11 cellular contexts compared by ENCODE assay signal in the genomic region with DNA sequence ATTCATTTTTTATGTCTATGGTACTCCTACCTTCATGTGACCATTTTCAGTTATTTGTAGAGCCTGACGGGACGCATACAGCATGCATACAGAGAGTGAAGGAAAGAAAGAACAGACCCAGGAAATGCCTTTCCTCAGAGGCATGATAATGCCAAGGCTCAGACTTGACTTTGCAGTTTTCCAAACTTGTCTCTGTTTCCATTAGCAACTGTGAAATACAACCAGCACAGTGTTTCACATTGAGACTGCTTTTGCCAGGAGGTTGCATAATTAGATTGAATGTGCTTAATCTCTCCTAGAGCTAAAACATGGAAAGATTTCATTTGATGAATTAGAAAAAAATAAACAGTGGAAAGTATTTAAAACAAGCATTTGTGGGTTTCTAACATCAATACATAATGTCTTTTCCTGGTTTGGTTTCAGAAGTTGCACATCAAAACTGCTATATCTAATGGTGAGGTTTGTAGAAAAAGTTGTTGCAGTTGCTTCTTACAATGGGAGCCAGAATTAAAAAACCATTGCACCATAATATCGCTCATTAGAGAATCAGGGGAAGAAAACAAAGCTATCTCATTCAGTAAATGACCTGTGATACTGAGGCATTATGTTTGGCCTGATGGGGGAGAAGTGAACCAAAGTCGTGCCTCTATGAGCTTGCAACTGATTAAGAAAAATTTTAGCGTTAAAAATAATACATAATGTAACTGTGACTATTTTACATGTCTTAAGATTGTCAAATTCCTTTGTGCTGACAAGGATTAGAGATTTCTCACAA.
DNase-seq lines count a peak whose midpoint lies in the region; ATAC-seq and TF ChIP-seq lines count a peak whose summit lies in the region.
"Had no signal": no experiment of that assay in that cellular context is flagged by ENCODE, and none has a peak within 500 bp of the region (broad histone marks: within the 10 kb centered on the region; RNA-seq: fewer than 3 reads in every experiment).

No MANE protein-coding gene starts in this region.

- no peak overlapping the region for H2BK15ac ChIP-seq in mesendoderm (replicated peaks; ENCODE audit: low read depth)

- TF ChIP-seq CTCF in esophagus muscularis mucosa (IDR thresholded peaks at IDR 0.05) (no peak), thoracic aorta (IDR thresholded peaks at IDR 0.05) (no peak)

- H3K27ac ChIP-seq in SJSA1 = peak overlapping the region; percentile 81
- H3K27ac ChIP-seq in esophagus muscularis mucosa (replicated peaks in 1 of 4) = peak overlapping the region; percentile 77 to 89 (median 84)
- H3K27ac ChIP-seq in mesendoderm (ENCODE audit: low read depth, low read length) = no peak overlapping the region
- peak overlapping the region; percentile 70 to 77 for H3K27ac ChIP-seq in thoracic aorta
- no peak overlapping the region for H3K27ac ChIP-seq in effector memory CD4-positive, alpha-beta T cell (ENCODE audit: insufficient read depth, low read length, poor library complexity, severe bottlenecking)

- H3K4me1 ChIP-seq in SJSA1 (replicated peaks) (peaks cover 29% of the 10 kb centered on the region), esophagus muscularis mucosa (peaks cover 0 to 46% (median 35%) of the 10 kb centered on the region in 4 donors), mesendoderm (ENCODE audit: control insufficient read depth, low read depth, low read length) (peaks cover 3% of the 10 kb centered on the region), thoracic aorta (ENCODE audit: control insufficient read depth in 1 of 2, low read depth in 2 of 2) (peaks cover 8 to 17% of the 10 kb centered on the region in 2 donors)
- no peaks in the 10 kb centered on the region for H3K4me1 ChIP-seq in effector memory CD4-positive, alpha-beta T cell (ENCODE audit: control insufficient read depth, insufficient read depth, low read length, poor library complexity, severe bottlenecking)

- no peak overlapping the region for H3K9ac ChIP-seq in mesendoderm (ENCODE audit: low read length)

- H2BK5ac ChIP-seq in mesendoderm (ENCODE audit: low read length) = no peak overlapping the region

- H3K79me1 ChIP-seq in mesendoderm (ENCODE audit: low read length) = no peaks in the 10 kb centered on the region

- no peak overlapping the region for H3K4ac ChIP-seq in mesendoderm (ENCODE audit: low read depth, low read length)

- H2AK5ac ChIP-seq in mesendoderm (ENCODE audit: low read length) = no peak overlapping the region

- H3K56ac ChIP-seq in mesendoderm (ENCODE audit: low read length) = no peak overlapping the region

- ATAC-seq in thoracic aorta (ENCODE audit: insufficient number of reproducible peaks, low FRiP score, low read depth) (peak; percentile 98), GM18502 (IDR thresholded peaks at IDR 0.05; ENCODE audit: poor library complexity, unreplicated experiment) (no peak)
- ATAC-seq: naive thymus-derived CD4-positive, alpha-beta T cell; Panc1 had no signal

- TF ChIP-seq POLR2A in esophagus muscularis mucosa (IDR thresholded peaks at IDR 0.05; ENCODE audit: low read depth) = no peak

- H3K9me3 ChIP-seq in SJSA1 (replicated peaks) (no peaks in the 10 kb centered on the region), esophagus muscularis mucosa (no peaks in the 10 kb centered on the region), thoracic aorta (no peaks in the 10 kb centered on the region)
- H3K9me3 ChIP-seq in effector memory CD4-positive, alpha-beta T cell (ENCODE audit: control insufficient read depth, low read length) = no peaks in the 10 kb centered on the region

- 38% methylated on average over 5 of the region's 5 CpGs for WGBS in esophagus muscularis mucosa
- no CpG with 5 or more reads among the region's 5 CpGs for whole genome bisulfite sequencing in mesendoderm (ENCODE audit: extremely low coverage, insufficient coverage, low lambda C conversion rate)

- no peak overlapping the region for H2BK120ac ChIP-seq in mesendoderm (ENCODE audit: low read depth, low read length)

- H3K18ac ChIP-seq in mesendoderm (ENCODE audit: low read length) = no peak overlapping the region

- H3K4me2 ChIP-seq in mesendoderm (ENCODE audit: low read length) = no peak overlapping the region

- TF ChIP-seq EP300 in esophagus muscularis mucosa (IDR thresholded peaks at IDR 0.05) = no peak

- DNase-seq in SJSA1 (ENCODE audit: low read depth in 1 of 2, low spot score in 2 of 2) (peak in 1 of 2 experiments; percentile 62), esophagus muscularis mucosa (ENCODE audit: extremely low spot score) (no peak), mesendoderm (peak; percentile 91), thoracic aorta (ENCODE audit: low spot score) (peak; percentile 7), HUDEP-2 (lab: John Stamatoyannopoulos, UW; ENCODE audit: unreplicated experiment in 76 of 76) (no peak)
- DNase-seq in effector memory CD4-positive, alpha-beta T cell = no peak
- no peak for DNase-seq in activated CD4-positive, alpha-beta T cell treated with anti-CD3 and anti-CD28 coated beads, Interleukin-2, amount 50 U/mL, for 48 hours
- DNase-seq: naive thymus-derived CD4-positive, alpha-beta T cell; NCI-H1105 treated with DMSO at 0.1 percent for 48 hours had no signal

- H3K4me3 ChIP-seq in SJSA1 (no peak overlapping the region), esophagus muscularis mucosa (peak overlapping the region in 3 of 4 donors; percentile 3 to 33 (median 16)), mesendoderm (ENCODE audit: low read length) (no peak overlapping the region), thoracic aorta (peak overlapping the region; percentile 23)
- H3K4me3 ChIP-seq in effector memory CD4-positive, alpha-beta T cell (ENCODE audit: insufficient read depth, low read depth, low read length, poor library complexity, severe bottlenecking) = no peak overlapping the region

- H3K23ac ChIP-seq in mesendoderm (ENCODE audit: low read length) = no peak overlapping the region

- no peaks in the 10 kb centered on the region for H3K27me3 ChIP-seq in SJSA1 (replicated peaks)
- no peaks in the 10 kb centered on the region for H3K27me3 ChIP-seq in esophagus muscularis mucosa
- no peaks in the 10 kb centered on the region for H3K27me3 ChIP-seq in mesendoderm (ENCODE audit: insufficient read depth, low read length, poor library complexity)
- H3K27me3 ChIP-seq in thoracic aorta (replicated peaks; ENCODE audit: insufficient read depth) = no peaks in the 10 kb centered on the region
- no peaks in the 10 kb centered on the region for H3K27me3 ChIP-seq in effector memory CD4-positive, alpha-beta T cell (replicated peaks; ENCODE audit: control insufficient read depth, insufficient read depth, low read length, poor library complexity, severe bottlenecking)

- no peak overlapping the region for H4K5ac ChIP-seq in mesendoderm (ENCODE audit: low read length)

- no peaks in the 10 kb centered on the region for H3K79me2 ChIP-seq in mesendoderm (ENCODE audit: control insufficient read depth, insufficient read depth, low read length)

- H4K8ac ChIP-seq in mesendoderm (ENCODE audit: low read depth, low read length) = no peak overlapping the region

- H3K36me3 ChIP-seq in SJSA1 (no peaks in the 10 kb centered on the region), esophagus muscularis mucosa (no peaks in the 10 kb centered on the region), mesendoderm (ENCODE audit: control insufficient read depth, insufficient read depth, low read length) (no peaks in the 10 kb centered on the region), thoracic aorta (no peaks in the 10 kb centered on the region)
- no peaks in the 10 kb centered on the region for H3K36me3 ChIP-seq in effector memory CD4-positive, alpha-beta T cell (ENCODE audit: control insufficient read depth, insufficient read depth, low read length)

- intact Hi-C loops in esophagus muscularis mucosa (cut with DNase I) = no loop called here

Comparison
In these comparisons a context has a peak if more than half of its experiments do, and no peak if none do; other contexts are left out.
1. DNase-seq: peak in mesendoderm (single experiment) and thoracic aorta (single experiment); none in esophagus muscularis mucosa (single experiment), effector memory CD4-positive, alpha-beta T cell (0 of 3), HUDEP-2 (0 of 76) and activated CD4-positive, alpha-beta T cell treated with anti-CD3 and anti-CD28 coated beads, Interleukin-2, amount 50 U/mL, for 48 hours (0 of 2).
2. H3K27ac ChIP-seq: peak in SJSA1 (single experiment), esophagus muscularis mucosa (4 of 4) and thoracic aorta (2 of 2); none in mesendoderm (single experiment) and effector memory CD4-positive, alpha-beta T cell (single experiment).
3. H3K4me3 ChIP-seq: peak in esophagus muscularis mucosa (3 of 4) and thoracic aorta (single experiment); none in SJSA1 (single experiment), mesendoderm (single experiment) and effector memory CD4-positive, alpha-beta T cell (single experiment).